In the genomic region with DNA sequence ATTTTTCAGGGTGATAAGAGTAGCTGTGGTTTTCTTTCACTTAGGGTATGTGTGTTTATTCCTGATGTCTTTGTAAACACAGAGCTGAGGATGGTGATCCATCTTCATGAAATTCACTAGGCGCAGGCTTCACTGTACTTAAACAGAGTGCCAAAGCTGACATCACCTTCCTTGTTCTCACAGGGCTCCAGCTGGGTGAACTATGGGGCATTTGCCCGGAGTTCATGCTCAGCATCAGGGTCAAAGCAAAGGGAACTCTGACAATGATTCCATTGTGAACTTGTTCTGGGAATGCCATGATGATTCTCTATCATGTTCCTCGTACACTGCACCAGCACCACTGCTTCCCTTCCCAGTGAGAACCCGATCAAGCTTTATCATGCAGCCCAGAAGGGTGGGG, we compare ENCODE assay signal across 1 cellular context.
TF ChIP-seq lines count a peak whose summit lies in the region.

No MANE protein-coding gene starts in this region.

TF ChIP-seq in GM12878, 131 proteins besides CTCF, POLR2A, EP300 and RAD21 (continued from another document):
- TF ChIP-seq, protein P1, sequence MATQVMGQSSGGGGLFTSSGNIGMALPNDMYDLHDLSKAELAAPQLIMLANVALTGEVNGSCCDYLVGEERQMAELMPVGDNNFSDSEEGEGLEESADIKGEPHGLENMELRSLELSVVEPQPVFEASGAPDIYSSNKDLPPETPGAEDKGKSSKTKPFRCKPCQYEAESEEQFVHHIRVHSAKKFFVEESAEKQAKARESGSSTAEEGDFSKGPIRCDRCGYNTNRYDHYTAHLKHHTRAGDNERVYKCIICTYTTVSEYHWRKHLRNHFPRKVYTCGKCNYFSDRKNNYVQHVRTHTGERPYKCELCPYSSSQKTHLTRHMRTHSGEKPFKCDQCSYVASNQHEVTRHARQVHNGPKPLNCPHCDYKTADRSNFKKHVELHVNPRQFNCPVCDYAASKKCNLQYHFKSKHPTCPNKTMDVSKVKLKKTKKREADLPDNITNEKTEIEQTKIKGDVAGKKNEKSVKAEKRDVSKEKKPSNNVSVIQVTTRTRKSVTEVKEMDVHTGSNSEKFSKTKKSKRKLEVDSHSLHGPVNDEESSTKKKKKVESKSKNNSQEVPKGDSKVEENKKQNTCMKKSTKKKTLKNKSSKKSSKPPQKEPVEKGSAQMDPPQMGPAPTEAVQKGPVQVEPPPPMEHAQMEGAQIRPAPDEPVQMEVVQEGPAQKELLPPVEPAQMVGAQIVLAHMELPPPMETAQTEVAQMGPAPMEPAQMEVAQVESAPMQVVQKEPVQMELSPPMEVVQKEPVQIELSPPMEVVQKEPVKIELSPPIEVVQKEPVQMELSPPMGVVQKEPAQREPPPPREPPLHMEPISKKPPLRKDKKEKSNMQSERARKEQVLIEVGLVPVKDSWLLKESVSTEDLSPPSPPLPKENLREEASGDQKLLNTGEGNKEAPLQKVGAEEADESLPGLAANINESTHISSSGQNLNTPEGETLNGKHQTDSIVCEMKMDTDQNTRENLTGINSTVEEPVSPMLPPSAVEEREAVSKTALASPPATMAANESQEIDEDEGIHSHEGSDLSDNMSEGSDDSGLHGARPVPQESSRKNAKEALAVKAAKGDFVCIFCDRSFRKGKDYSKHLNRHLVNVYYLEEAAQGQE (IDR thresholded peaks at IDR 0.05; ENCODE audit: low read depth, low read length), result no peak
- TF ChIP-seq NFYA (IDR thresholded peaks at IDR 0.05; ENCODE audit: borderline replicate concordance, low read depth, low read length), result no peak
- TF ChIP-seq ZNF384 (IDR thresholded peaks at IDR 0.05; ENCODE audit: borderline replicate concordance, low read depth, low read length), result no peak
